In the genomic region with DNA sequence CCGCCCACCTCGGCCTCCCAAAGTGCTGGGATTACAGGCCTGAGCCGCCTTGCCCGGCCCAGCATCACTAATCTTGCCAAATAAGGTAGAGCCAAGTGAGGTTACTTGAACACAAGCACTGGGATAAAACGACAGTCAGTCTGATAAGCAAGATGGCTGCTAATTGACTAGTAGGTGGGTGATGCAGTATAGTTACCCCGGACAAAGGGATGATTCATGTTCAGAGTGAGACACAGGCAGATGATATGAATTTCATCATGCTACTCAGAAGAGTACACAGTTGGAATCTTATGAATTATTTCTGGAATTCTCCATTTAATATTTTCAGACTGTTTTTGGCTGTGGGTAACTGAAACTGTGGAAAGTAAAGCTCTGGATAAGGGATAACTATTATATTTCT, we compare ENCODE assay signal across 23 cellular contexts.
A peak's percentile ranks its signal among the peaks of the same experiment; 100 is the strongest.
DNase-seq lines count a peak whose midpoint lies in the region; ATAC-seq and TF ChIP-seq lines count a peak whose summit lies in the region.
"Had no signal": no experiment of that assay in that cellular context is flagged by ENCODE, and none has a peak within 500 bp of the region (broad histone marks: within the 10 kb centered on the region; RNA-seq: fewer than 3 reads in every experiment).

No MANE protein-coding gene starts in this region.

- H3K4me3 ChIP-seq in Karpas-422 (ENCODE audit: low read length) (no peak overlapping the region), mammary epithelial cell (replicated peaks in 1 of 3; ENCODE audit: insufficient read depth in 1 of 3, low read depth in 2 of 3, low read length in 3 of 3) (no peak overlapping the region)
- H3K4me3 ChIP-seq: left lung, psoas muscle, tibial nerve had no signal

- H3K4me1 Mint-ChIP-seq in activated T-helper 1 cell treated with anti-CD3 and anti-CD28 coated beads, Interleukin-12 subunit alpha, Interleukin-12 subunit beta, Interleukin-2, Interleukin-4 antibody, amounts not matched to agents 30 ng/mL and 10 ng/mL and 1 ng/mL, durations not matched to agents 14 hours and 24 hours and 36 hours (ENCODE audit: low read depth): no peaks in the 10 kb centered on the region
- H3K4me1 Mint-ChIP-seq: brain, nephron progenitor cell had no signal

- no peaks in the 10 kb centered on the region for H3K36me3 Mint-ChIP-seq in activated T-helper 1 cell treated with anti-CD3 and anti-CD28 coated beads, Interleukin-12 subunit alpha, Interleukin-12 subunit beta, Interleukin-2, Interleukin-4 antibody, amounts not matched to agents 30 ng/mL and 10 ng/mL and 1 ng/mL, durations not matched to agents 14 hours and 24 hours and 36 hours (ENCODE audit: low read depth)
- H3K36me3 Mint-ChIP-seq: brain had no signal

- in situ Hi-C loops in mammary epithelial cell (cut with MboI; ENCODE audit: low sequenced_read_pairs in 2 of 2): no loop called here

- CTCF ChIA-PET in mammary epithelial cell (lab: Charles Lee; ENCODE audit: low non-redundant PET): no interaction called here

- no peaks in the 10 kb centered on the region for H3K27me3 ChIP-seq in Karpas-422 (ENCODE audit: low read length)
- H3K27me3 ChIP-seq in mammary epithelial cell (ENCODE audit: insufficient read depth, low read length): no peaks in the 10 kb centered on the region
- H3K27me3 ChIP-seq: BE2C, left lung, tibial nerve had no signal

- DNase-seq in Karpas-422 (peak; percentile 35), mammary epithelial cell (peak; percentile 9), glomerular visceral epithelial cell (ENCODE audit: extremely low spot score) (peak; percentile 14), left lobe of liver (ENCODE audit: low spot score) (no peak), substantia nigra (lab: John Stamatoyannopoulos, UW) (no peak)
- DNase-seq in central memory CD4-positive, alpha-beta T cell: no peak
- DNase-seq in activated T-helper 1 cell treated with anti-CD3 and anti-CD28 coated beads, Interleukin-12 subunit alpha, Interleukin-12 subunit beta, Interleukin-2, Interleukin-4 antibody, amounts not matched to agents 30 ng/mL and 10 ng/mL and 1 ng/mL, durations not matched to agents 14 hours and 24 hours and 36 hours (ENCODE audit: low spot score): no peak
- DNase-seq: activated CD4-positive, alpha-beta T cell treated with anti-CD3 and anti-CD28 coated beads for 4 hours; BE2C; Caco-2; dermis blood vessel endothelial cell; DND-41; left lung; midbrain; NCI-H524 treated with DMSO at 0.1 percent for 48 hours; nephron progenitor cell; psoas muscle; small intestine; stimulated activated CD4-positive, alpha-beta T cell treated with anti-CD3 and anti-CD28 coated beads, Interleukin-4, amount 100 ng/mL, for 1 hour; stimulated activated naive CD8-positive, alpha-beta T cell treated with anti-CD3 and anti-CD28 coated beads, Interleukin-15, Interleukin-2, amounts not matched to agents 100 U/mL and 50 U/mL, for 24 hours had no signal

- H3K4me1 ChIP-seq in Karpas-422 (ENCODE audit: low read length): no peaks in the 10 kb centered on the region
- H3K4me1 ChIP-seq in mammary epithelial cell (ENCODE audit: insufficient read depth, low read length): no peaks in the 10 kb centered on the region
- H3K4me1 ChIP-seq: BE2C, Caco-2, left lung, psoas muscle, tibial nerve had no signal

- no peaks in the 10 kb centered on the region for H3K9me3 ChIP-seq in Karpas-422 (ENCODE audit: low read length)
- peaks cover 3% of the 10 kb centered on the region for H3K9me3 ChIP-seq in mammary epithelial cell (replicated peaks; ENCODE audit: insufficient read depth, low read length)
- H3K9me3 ChIP-seq: BE2C, Caco-2 had no signal

- dilution Hi-C loops in mammary epithelial cell (cut with HindIII; ENCODE audit: low sequenced_read_pairs): no loop called here

- no peaks in the 10 kb centered on the region for H3K9me2 ChIP-seq in Karpas-422 (replicated peaks; ENCODE audit: insufficient read depth, low read length)

- H3K9me3 Mint-ChIP-seq in activated T-helper 1 cell treated with anti-CD3 and anti-CD28 coated beads, Interleukin-12 subunit alpha, Interleukin-12 subunit beta, Interleukin-2, Interleukin-4 antibody, amounts not matched to agents 30 ng/mL and 10 ng/mL and 1 ng/mL, durations not matched to agents 14 hours and 24 hours and 36 hours: peaks cover 9% of the 10 kb centered on the region

- H3K9ac ChIP-seq in Karpas-422 (ENCODE audit: low read length) (no peak overlapping the region), mammary epithelial cell (ENCODE audit: insufficient read depth, low read length) (no peak overlapping the region)

- no peaks in the 10 kb centered on the region for H3K36me3 ChIP-seq in Karpas-422 (ENCODE audit: insufficient read depth, low read length)
- no peaks in the 10 kb centered on the region for H3K36me3 ChIP-seq in mammary epithelial cell (ENCODE audit: insufficient read depth, low read length)
- H3K36me3 ChIP-seq: BE2C, left lung, tibial nerve had no signal

- no peaks in the 10 kb centered on the region for H3K79me2 ChIP-seq in Karpas-422 (ENCODE audit: low read length)
- H3K79me2 ChIP-seq in mammary epithelial cell (ENCODE audit: insufficient read depth, low read length): no peaks in the 10 kb centered on the region

- H4K20me1 ChIP-seq in Karpas-422 (ENCODE audit: insufficient read depth, low read depth, low read length) (no peaks in the 10 kb centered on the region), mammary epithelial cell (ENCODE audit: insufficient read depth, low read length) (no peaks in the 10 kb centered on the region)

- intact Hi-C loops in mammary epithelial cell (cut with micrococcal nuclease): no loop called here
- intact Hi-C loops in activated T-helper 1 cell treated with anti-CD3 and anti-CD28 coated beads, Interleukin-12 subunit alpha, Interleukin-12 subunit beta, Interleukin-2, Interleukin-4 antibody, amounts not matched to agents 30 ng/mL and 10 ng/mL and 1 ng/mL, durations not matched to agents 14 hours and 24 hours and 36 hours (cut with micrococcal nuclease): no loop called here

- H2AFZ ChIP-seq in Karpas-422 (ENCODE audit: low read length) (no peak overlapping the region), mammary epithelial cell (ENCODE audit: low read depth, low read length) (no peak overlapping the region)

- 86% methylated on average over 6 of the region's 6 CpGs for WGBS in mammary epithelial cell (ENCODE audit: low coverage, missing lambda C conversion rate)

- H3K27ac Mint-ChIP-seq in activated T-helper 1 cell treated with anti-CD3 and anti-CD28 coated beads, Interleukin-12 subunit alpha, Interleukin-12 subunit beta, Interleukin-2, Interleukin-4 antibody, amounts not matched to agents 30 ng/mL and 10 ng/mL and 1 ng/mL, durations not matched to agents 14 hours and 24 hours and 36 hours: no peak overlapping the region
- H3K27ac Mint-ChIP-seq: activated naive CD8-positive, alpha-beta T cell; brain; nephron progenitor cell had no signal

- H3K27ac ChIP-seq in Karpas-422 (ENCODE audit: low read length): no peak overlapping the region
- H3K27ac ChIP-seq in mammary epithelial cell (ENCODE audit: insufficient read depth, low read depth, low read length): no peak overlapping the region
- no peak overlapping the region for H3K27ac ChIP-seq in substantia nigra (ENCODE audit: low read depth, low read length, poor library complexity, severe bottlenecking)
- H3K27ac ChIP-seq: left lung, psoas muscle, tibial nerve had no signal

- no peak overlapping the region for H3K4me3 Mint-ChIP-seq in activated T-helper 1 cell treated with anti-CD3 and anti-CD28 coated beads, Interleukin-12 subunit alpha, Interleukin-12 subunit beta, Interleukin-2, Interleukin-4 antibody, amounts not matched to agents 30 ng/mL and 10 ng/mL and 1 ng/mL, durations not matched to agents 14 hours and 24 hours and 36 hours
- H3K4me3 Mint-ChIP-seq: activated naive CD8-positive, alpha-beta T cell; brain; nephron progenitor cell had no signal

- BruUV-seq in mammary epithelial cell (replicated peaks; lab: Mats Ljungman, UMichigan): no TSS peak

- TF ChIP-seq CTCF in mammary epithelial cell (conservative IDR thresholded peaks at IDR 0.05 in 1 of 2, IDR thresholded peaks at IDR 0.05 in 1 of 2; ENCODE audit: extremely low read depth in 1 of 2, insufficient read depth in 1 of 2, low read depth in 1 of 2, low read length in 2 of 2): no peak

- H3K27me3 Mint-ChIP-seq in activated T-helper 1 cell treated with anti-CD3 and anti-CD28 coated beads, Interleukin-12 subunit alpha, Interleukin-12 subunit beta, Interleukin-2, Interleukin-4 antibody, amounts not matched to agents 30 ng/mL and 10 ng/mL and 1 ng/mL, durations not matched to agents 14 hours and 24 hours and 36 hours (ENCODE audit: insufficient read depth): no peaks in the 10 kb centered on the region
- H3K27me3 Mint-ChIP-seq: activated naive CD8-positive, alpha-beta T cell had no signal

- H3K4me2 ChIP-seq in Karpas-422 (ENCODE audit: low read depth, low read length, poor library complexity, severe bottlenecking): no peak overlapping the region
- no peak overlapping the region for H3K4me2 ChIP-seq in mammary epithelial cell (ENCODE audit: insufficient read depth, low read depth, low read length)

- ATAC-seq in left lobe of liver: no peak
- ATAC-seq: left lung; psoas muscle; stimulated activated naive CD8-positive, alpha-beta T cell treated with anti-CD3 and anti-CD28 coated beads, Interleukin-15, Interleukin-2, amounts not matched to agents 100 U/mL and 50 U/mL, for 24 hours had no signal

Comparison
In these comparisons a context has a peak if more than half of its experiments do, and no peak if none do; other contexts are left out.
1. DNase-seq: peak in Karpas-422 (single experiment), mammary epithelial cell (single experiment) and glomerular visceral epithelial cell (single experiment); none in central memory CD4-positive, alpha-beta T cell (single experiment), left lobe of liver (single experiment), substantia nigra (0 of 49) and activated T-helper 1 cell treated with anti-CD3 and anti-CD28 coated beads, Interleukin-12 subunit alpha, Interleukin-12 subunit beta, Interleukin-2, Interleukin-4 antibody, amounts not matched to agents 30 ng/mL and 10 ng/mL and 1 ng/mL, durations not matched to agents 14 hours and 24 hours and 36 hours (single experiment).